In genomic region chr19:2270572-2271515, GRCh38 we compare ENCODE assay signal across 8 cellular contexts. TPM values are rescaled to one million over a fixed set of nuclear protein-coding genes. Genes with fewer than 3 reads are reported as not detected.
DNase-seq lines count a peak whose midpoint lies in the region; ATAC-seq, FAIRE-seq and TF ChIP-seq lines count a peak whose summit lies in the region.

No MANE protein-coding gene starts in this region.

- WGBS in adrenal gland, 4 donors = 0 to 2% (median 1%) methylated on average over 5 to 83 of the region's 83 CpGs
- WGBS in heart left ventricle, 4 donors = 1% methylated on average over 39 to 83 of the region's 83 CpGs
- WGBS in pancreas, 2 donors = 2% methylated on average over 67 to 83 of the region's 83 CpGs
- WGBS in tibial nerve, 2 donors = 2 to 4% methylated on average over 36 to 50 of the region's 83 CpGs

- peak; percentile 8 to 56 (median 54) for ATAC-seq in heart left ventricle
- peak; percentile 35 to 59 (median 56) for ATAC-seq in pancreas

- H3K36me3 Mint-ChIP-seq in T-helper 1 cell treated with Interleukin-12 subunit alpha and Interleukin-12 subunit beta and Interleukin-4 antibody, amounts not matched to agents 30 μg/mL and 1 μg/mL, for 36 hours (ENCODE audit: low read depth) = peaks cover 25% of the 10 kb centered on the region

- H3K27me3 ChIP-seq in BE2C (no peaks in the 10 kb centered on the region), adrenal gland (no peaks in the 10 kb centered on the region), heart left ventricle (no peaks in the 10 kb centered on the region), pancreas (no peaks in the 10 kb centered on the region), tibial nerve (no peaks in the 10 kb centered on the region)

- H3K4me3 Mint-ChIP-seq in T-helper 1 cell treated with Interleukin-12 subunit alpha and Interleukin-12 subunit beta and Interleukin-4 antibody, amounts not matched to agents 30 μg/mL and 1 μg/mL, for 36 hours = peak overlapping the region; percentile 86

- intact Hi-C loops in adrenal gland (cut with DNase I) (loop anchor here (5.0 kb wide), 2 partner anchors 34 to 114 kb away; partner anchors contain the start of genes PLEKHJ1 (in 1 of the 2) and SF3A2 (in 1 of the 2)), heart left ventricle (cut with DNase I) (loop anchor here in 9 of 10 donors (1.0 to 10.0 kb wide), 12 partner anchors 34 to 124 kb away; partner anchors contain the start of genes PLEKHJ1 (in 5 of the 9), SF3A2 (in 5 of the 9), AP3D1 (in 2 of the 9) and DOT1L (in 2 of the 9)), pancreas (cut with DNase I) (loop anchor here in 1 of 3 donors (5.0 kb wide), 1 partner anchor 34 kb away; the partner anchor contains the start of genes PLEKHJ1 and SF3A2)

- peaks cover 28% of the 10 kb centered on the region for H3K4me1 Mint-ChIP-seq in T-helper 1 cell treated with Interleukin-12 subunit alpha and Interleukin-12 subunit beta and Interleukin-4 antibody, amounts not matched to agents 30 μg/mL and 1 μg/mL, for 36 hours (ENCODE audit: low read depth)

- no peak for FAIRE-seq in pancreas (lab: Jason Lieb, UNC)

- peaks cover 18% of the 10 kb centered on the region for H3K4me1 ChIP-seq in BE2C
- peaks cover 31 to 60% of the 10 kb centered on the region in 2 donors for H3K4me1 ChIP-seq in adrenal gland (replicated peaks in 1 of 2)
- peaks cover 9 to 73% (median 50%) of the 10 kb centered on the region in 12 donors for H3K4me1 ChIP-seq in heart left ventricle
- H3K4me1 ChIP-seq in pancreas = peaks cover 8 to 27% (median 20%) of the 10 kb centered on the region in 3 donors
- peaks cover 0 to 70% (median 46%) of the 10 kb centered on the region in 4 donors for H3K4me1 ChIP-seq in tibial nerve

- H3K9me3 ChIP-seq in BE2C (no peaks in the 10 kb centered on the region), adrenal gland (replicated peaks in 1 of 3) (no peaks in the 10 kb centered on the region), heart left ventricle (no peaks in the 10 kb centered on the region), pancreas (no peaks in the 10 kb centered on the region), tibial nerve (no peaks in the 10 kb centered on the region)

- peak; percentile 78 for DNase-seq in BE2C
- peak; percentile 35 for DNase-seq in HT-29 (ENCODE audit: low spot score)
- DNase-seq in adrenal gland = peak; percentile 86 to 91 (median 87)
- peak; percentile 90 to 93 (median 91) for DNase-seq in heart left ventricle
- DNase-seq in pancreas = peak; percentile 79 to 94 (median 86)
- peak; percentile 82 to 83 for DNase-seq in tibial nerve (ENCODE audit: low spot score in 2 of 2)
- DNase-seq in SK-N-DZ (ENCODE audit: low spot score) = no peak

- TF ChIP-seq CTCF in BE2C (IDR thresholded peaks at IDR 0.05; ENCODE audit: low read depth, low read length) = no peak
- no peak for TF ChIP-seq CTCF in adrenal gland (IDR thresholded peaks at IDR 0.05)
- no peak for TF ChIP-seq CTCF in heart left ventricle (IDR thresholded peaks at IDR 0.05)
- TF ChIP-seq CTCF in pancreas (IDR thresholded peaks at IDR 0.05) = no peak
- TF ChIP-seq CTCF in tibial nerve (IDR thresholded peaks at IDR 0.05) = no peak

- H3K4me3 ChIP-seq in BE2C (ENCODE audit: low read depth, low read length) (peak overlapping the region; percentile 97), adrenal gland (peak overlapping the region; percentile 72 to 100 (median 86)), heart left ventricle (peak overlapping the region; percentile 87 to 100 (median 98)), pancreas (peak overlapping the region; percentile 82 to 99 (median 98)), tibial nerve (peak overlapping the region; percentile 80 to 97 (median 94))

- H3K27ac ChIP-seq in adrenal gland = peak overlapping the region; percentile 95 to 100 (median 99)
- peak overlapping the region; percentile 91 to 100 (median 99) for H3K27ac ChIP-seq in heart left ventricle
- peak overlapping the region; percentile 97 to 100 (median 98) for H3K27ac ChIP-seq in pancreas
- H3K27ac ChIP-seq in tibial nerve = peak overlapping the region; percentile 98 to 100 (median 100)

- H3K9me3 Mint-ChIP-seq in T-helper 1 cell treated with Interleukin-12 subunit alpha and Interleukin-12 subunit beta and Interleukin-4 antibody, amounts not matched to agents 30 μg/mL and 1 μg/mL, for 36 hours = no peaks in the 10 kb centered on the region

- H3K27me3 Mint-ChIP-seq in T-helper 1 cell treated with Interleukin-12 subunit alpha and Interleukin-12 subunit beta and Interleukin-4 antibody, amounts not matched to agents 30 μg/mL and 1 μg/mL, for 36 hours (ENCODE audit: low read depth) = no peaks in the 10 kb centered on the region

- H3K36me3 ChIP-seq in BE2C = peaks cover 39% of the 10 kb centered on the region
- H3K36me3 ChIP-seq in adrenal gland (replicated peaks in 1 of 2) = peaks cover 0 to 24% of the 10 kb centered on the region in 2 donors
- H3K36me3 ChIP-seq in heart left ventricle = peaks cover 0 to 34% (median 24%) of the 10 kb centered on the region in 9 donors
- peaks cover 0 to 13% (median 5%) of the 10 kb centered on the region in 3 donors for H3K36me3 ChIP-seq in pancreas
- H3K36me3 ChIP-seq in tibial nerve = peaks cover 0 to 24% (median 16%) of the 10 kb centered on the region in 3 donors

- H3K27ac Mint-ChIP-seq in T-helper 1 cell treated with Interleukin-12 subunit alpha and Interleukin-12 subunit beta and Interleukin-4 antibody, amounts not matched to agents 30 μg/mL and 1 μg/mL, for 36 hours = peak overlapping the region; percentile 82

- peak; percentile 68 to 89 for TF ChIP-seq POLR2A in adrenal gland (IDR thresholded peaks at IDR 0.05)
- peak in 1 of 2 donors; percentile 73 for TF ChIP-seq POLR2A in heart left ventricle (IDR thresholded peaks at IDR 0.05)
- TF ChIP-seq POLR2A in tibial nerve (IDR thresholded peaks at IDR 0.05) = peak; percentile 70 to 86

- peak in 1 of 2 donors; percentile 98 for TF ChIP-seq EP300 in tibial nerve (IDR thresholded peaks at IDR 0.05)

RNA-seq across cellular contexts. Expression of gene PEAK3, which starts 11.1 kb away (rescaled TPM):
- 0.17 TPM for polyA plus RNA-seq in BE2C (2012; ENCODE audit: insufficient read depth, insufficient read length, low read depth)
- not detected in 2 replicates for total RNA-seq in HT-29 (2014; rRNA removed; shearing (Covaris generic))
- 1 to 10 TPM in 6 of 8 donors, under 1 TPM in 2; 0.43 to 3.2 (median 1.5) TPM for total RNA-seq in adrenal gland
- under 1 TPM; 0.05 to 0.56 (median 0.27) TPM for polyA plus RNA-seq in adrenal gland
- total RNA-seq in heart left ventricle = 1 to 10 TPM in 2 of 9 donors, under 1 TPM in 7; 0.11 to 1.6 (median 0.48) TPM
- under 1 TPM; 0.21 to 0.23 TPM for polyA plus RNA-seq in heart left ventricle
- total RNA-seq in pancreas = under 1 TPM in 4 of 6 donors, not detected in 2; 0.13 to 0.81 (median 0.35) TPM
- polyA plus RNA-seq in pancreas = under 1 TPM; 0.04 to 0.07 TPM
- total RNA-seq in tibial nerve = 1 to 10 TPM in 2 of 4 donors, under 1 TPM in 2; 0.42 to 4.2 (median 2.2) TPM
- not detected in 2 replicates for polyA plus RNA-seq in SK-N-DZ (2014; cell fraction: cytosol; rRNA removed)
- polyA plus RNA-seq in SK-N-DZ (2014; cell fraction: nucleus; rRNA removed) = not detected in 2 replicates

RNA-seq across cellular contexts. Expression of gene JSRP1, which starts 14.6 kb away (rescaled TPM):
- 1.2 TPM for polyA plus RNA-seq in BE2C (2012; ENCODE audit: insufficient read depth, insufficient read length, low read depth)
- 0.34 and 0.38 TPM in 2 replicates for total RNA-seq in HT-29 (2014; rRNA removed; shearing (Covaris generic))
- total RNA-seq in adrenal gland = under 1 TPM in 2 of 8 donors, not detected in 6; 0.54 to 0.84 TPM
- 1 to 10 TPM in 1 of 3 donors, under 1 TPM in 2; 0.71 to 1.1 (median 0.82) TPM for polyA plus RNA-seq in adrenal gland
- total RNA-seq in heart left ventricle = under 1 TPM in 1 of 9 donors, not detected in 8; 0.25 TPM
- polyA plus RNA-seq in heart left ventricle = under 1 TPM in 1 of 2 donors, not detected in 1; 0.34 TPM
- total RNA-seq in pancreas = 1 to 10 TPM in 1 of 6 donors, under 1 TPM in 3, not detected in 2; 0.29 to 1.1 (median 0.80) TPM
- 1 to 10 TPM; 3.2 to 4.0 TPM for polyA plus RNA-seq in pancreas
- not detected for total RNA-seq in tibial nerve
- polyA plus RNA-seq in SK-N-DZ (2014; cell fraction: cytosol; rRNA removed) = 8.7 and 19.3 TPM in 2 replicates
- 9.6 and 14.3 TPM in 2 replicates for polyA plus RNA-seq in SK-N-DZ (2014; cell fraction: nucleus; rRNA removed)

RNA-seq across cellular contexts. Expression of gene AMH, which starts 21.7 kb away (rescaled TPM):
- 25.8 TPM for polyA plus RNA-seq in BE2C (2012; ENCODE audit: insufficient read depth, insufficient read length, low read depth)
- total RNA-seq in HT-29 (2014; rRNA removed; shearing (Covaris generic)) = 17.3 and 19.9 TPM in 2 replicates
- 1 to 10 TPM in 2 of 8 donors, under 1 TPM in 3, not detected in 3; 0.36 to 1.5 (median 0.42) TPM for total RNA-seq in adrenal gland
- polyA plus RNA-seq in adrenal gland = 1 to 10 TPM in 2 of 3 donors, not detected in 1; 1.8 to 4.6 TPM
- total RNA-seq in heart left ventricle = under 1 TPM in 5 of 9 donors, not detected in 4; 0.32 to 0.81 (median 0.57) TPM
- polyA plus RNA-seq in heart left ventricle = 1 to 10 TPM in 1 of 2 donors, under 1 TPM in 1; 0.10 to 1.1 TPM
- total RNA-seq in pancreas = 1 to 10 TPM; 1.4 to 4.1 (median 1.7) TPM
- polyA plus RNA-seq in pancreas = 1 to 10 TPM; 8.9 to 9.5 TPM
- total RNA-seq in tibial nerve = 1 to 10 TPM in 2 of 4 donors, under 1 TPM in 1, not detected in 1; 0.59 to 5.4 (median 2.1) TPM
- 11.5 and 13.5 TPM in 2 replicates for polyA plus RNA-seq in SK-N-DZ (2014; cell fraction: cytosol; rRNA removed)
- polyA plus RNA-seq in SK-N-DZ (2014; cell fraction: nucleus; rRNA removed) = 285 and 416 TPM in 2 replicates

RNA-seq across cellular contexts. Expression of gene SF3A2, which starts 34.2 kb away (rescaled TPM):
- 329 TPM for polyA plus RNA-seq in BE2C (2012; ENCODE audit: insufficient read depth, insufficient read length, low read depth)
- total RNA-seq in HT-29 (2014; rRNA removed; shearing (Covaris generic)) = 80.5 and 102 TPM in 2 replicates
- total RNA-seq in adrenal gland (10 to 100 TPM; 17.7 to 64.3 (median 28.2) TPM), heart left ventricle (10 to 100 TPM; 19.2 to 43.9 (median 28.6) TPM), pancreas (10 to 100 TPM; 25.0 to 36.1 (median 29.6) TPM), tibial nerve (10 to 100 TPM; 21.4 to 84.0 (median 51.8) TPM)
- polyA plus RNA-seq in adrenal gland (100 to 1,000 TPM in 1 of 3 donors, 10 to 100 TPM in 1, 1 to 10 TPM in 1; 3.9 to 110 (median 52.7) TPM), heart left ventricle (10 to 100 TPM; 22.7 to 29.5 TPM), pancreas (10 to 100 TPM; 39.2 to 64.0 TPM)
- polyA plus RNA-seq in SK-N-DZ (2014; cell fraction: cytosol; rRNA removed) = 29.1 and 36.1 TPM in 2 replicates
- polyA plus RNA-seq in SK-N-DZ (2014; cell fraction: nucleus; rRNA removed) = 112 and 117 TPM in 2 replicates

RNA-seq across cellular contexts. Expression of gene PLEKHJ1, which starts 34.7 kb away (rescaled TPM):
- polyA plus RNA-seq in BE2C (2012; ENCODE audit: insufficient read depth, insufficient read length, low read depth) = 120 TPM
- 295 and 307 TPM in 2 replicates for total RNA-seq in HT-29 (2014; rRNA removed; shearing (Covaris generic))
- 10 to 100 TPM; 58.1 to 85.1 (median 71.7) TPM for total RNA-seq in adrenal gland
- 10 to 100 TPM; 18.1 to 82.9 (median 69.7) TPM for polyA plus RNA-seq in adrenal gland
- total RNA-seq in heart left ventricle = 10 to 100 TPM; 44.6 to 63.2 (median 46.5) TPM
- polyA plus RNA-seq in heart left ventricle = 10 to 100 TPM; 80.9 to 89.7 TPM
- total RNA-seq in pancreas = 10 to 100 TPM; 34.3 to 50.8 (median 39.6) TPM
- polyA plus RNA-seq in pancreas = 100 to 1,000 TPM in 1 of 2 donors, 10 to 100 TPM in 1; 90.8 to 101 TPM
- total RNA-seq in tibial nerve = 10 to 100 TPM; 37.3 to 67.5 (median 51.2) TPM
- 149 TPM in 2 replicates for polyA plus RNA-seq in SK-N-DZ (2014; cell fraction: cytosol; rRNA removed)
- polyA plus RNA-seq in SK-N-DZ (2014; cell fraction: nucleus; rRNA removed) = 161 and 205 TPM in 2 replicates
